In genomic region chr13:29937379-29937778, GRCh38 we compare ENCODE assay signal across 14 cellular contexts.
A peak's percentile ranks its signal among the peaks of the same experiment; 100 is the strongest.
DNase-seq lines count a peak whose midpoint lies in the region; ATAC-seq and TF ChIP-seq lines count a peak whose summit lies in the region.
"Had no signal": no experiment of that assay in that cellular context is flagged by ENCODE, and none has a peak within 500 bp of the region (broad histone marks: within the 10 kb centered on the region; RNA-seq: fewer than 3 reads in every experiment).

No MANE protein-coding gene starts in this region.

- intact Hi-C loops in activated CD8-positive, alpha-beta T cell treated with anti-CD3 and anti-CD28 coated beads for 36 hours (cut with micrococcal nuclease) = loop anchor here (5.0 to 10.0 kb wide), 3 partner anchors 90 to 177 kb away; no protein-coding TSS in a partner anchor
- intact Hi-C loops in CD8-positive, alpha-beta T cell (cut with DNase I, micrococcal nuclease) = loop anchor here (5.0 kb wide), 3 partner anchors 35 to 165 kb away; partner anchors contain the start of gene UBL3 (in 1 of the 2)

- peaks cover 0 to 9% (median 0%) of the 10 kb centered on the region in 11 experiments; a peak in 2 of 22 replicates for H4K20me1 ChIP-seq in BLaER1 treated with 17β-estradiol and CSF1 and Interleukin-3, amounts not matched to agents 10 nM and 100 nM

- TF ChIP-seq CTCF in activated CD8-positive, alpha-beta T cell treated with anti-CD3 and anti-CD28 coated beads for 36 hours (IDR thresholded peaks at IDR 0.05) = no peak
- TF ChIP-seq CTCF in CD8-positive, alpha-beta T cell (IDR thresholded peaks at IDR 0.05) = no peak

- H3K4me3 ChIP-seq in BLaER1 treated with 17β-estradiol and CSF1 and Interleukin-3, amounts not matched to agents 10 nM and 100 nM = no peak overlapping the region
- no peak overlapping the region for H3K4me3 ChIP-seq in CD8-positive, alpha-beta T cell (ENCODE audit: low read depth, low read length)

- peaks cover 16 to 43% (median 31%) of the 10 kb centered on the region in 10 experiments for H3K4me1 ChIP-seq in BLaER1 treated with 17β-estradiol and CSF1 and Interleukin-3, amounts not matched to agents 10 nM and 100 nM
- peaks cover 44% of the 10 kb centered on the region for H3K4me1 ChIP-seq in CD8-positive, alpha-beta T cell (ENCODE audit: insufficient read depth, low read length)

- peak overlapping the region; percentile 95 for H3K27ac Mint-ChIP-seq in activated CD8-positive, alpha-beta T cell treated with anti-CD3 and anti-CD28 coated beads, Interleukin-2, amount 10 ng/mL, durations not matched to agents 7 days and 5 days
- no peak overlapping the region for H3K27ac Mint-ChIP-seq in activated CD8-positive, alpha-beta T cell treated with anti-CD3 and anti-CD28 coated beads for 36 hours
- peak overlapping the region; percentile 96 for H3K27ac Mint-ChIP-seq in CD8-positive, alpha-beta T cell
- H3K27ac Mint-ChIP-seq in effector memory CD8-positive, alpha-beta T cell = peak overlapping the region; percentile 74 to 75

- H3K9ac ChIP-seq in BLaER1 treated with 17β-estradiol and CSF1 and Interleukin-3, amounts not matched to agents 10 nM and 100 nM = no peak overlapping the region

- H3K4me3 Mint-ChIP-seq in activated CD8-positive, alpha-beta T cell treated with anti-CD3 and anti-CD28 coated beads, Interleukin-2, amount 10 ng/mL, durations not matched to agents 7 days and 5 days = peak overlapping the region; percentile 83
- no peak overlapping the region for H3K4me3 Mint-ChIP-seq in activated CD8-positive, alpha-beta T cell treated with anti-CD3 and anti-CD28 coated beads for 36 hours
- H3K4me3 Mint-ChIP-seq in CD8-positive, alpha-beta T cell = peak overlapping the region; percentile 86
- peak overlapping the region; percentile 95 to 97 for H3K4me3 Mint-ChIP-seq in effector memory CD8-positive, alpha-beta T cell

- POLR2A ChIA-PET in activated CD8-positive, alpha-beta T cell treated with anti-CD3 and anti-CD28 coated beads, Interleukin-2, amount 10 ng/mL, durations not matched to agents 7 days and 5 days (lab: Charles Lee) = interaction anchor here (2.3 to 4.1 kb wide), 2 partner anchors 17 to 88 kb away, joined by 20 to 24 read pairs; partner anchors contain the start of gene UBL3
- POLR2A ChIA-PET in activated CD8-positive, alpha-beta T cell treated with anti-CD3 and anti-CD28 coated beads for 36 hours (lab: Charles Lee) = interaction anchor here (0.8 to 1.9 kb wide), 2 partner anchors 17 to 87 kb away, joined by 4 to 5 read pairs; partner anchors contain the start of gene UBL3
- POLR2A ChIA-PET in CD8-positive, alpha-beta T cell (lab: Charles Lee) = interaction anchor here (0.6 to 3.6 kb wide), 5 partner anchors 13 to 405 kb away, joined by 3 to 44 read pairs (median 9); partner anchors contain the start of gene UBL3

- ATAC-seq in activated CD8-positive, alpha-beta T cell treated with anti-CD3 and anti-CD28 coated beads, Interleukin-2, amount 10 ng/mL, durations not matched to agents 7 days and 5 days = no peak
- no peak for ATAC-seq in activated CD8-positive, alpha-beta T cell treated with anti-CD3 and anti-CD28 coated beads for 36 hours
- no peak for ATAC-seq in CD8-positive, alpha-beta T cell
- no peak for ATAC-seq in effector memory CD8-positive, alpha-beta T cell (replicated peaks)
- ATAC-seq: PC-3 had no signal

- H3K4me1 Mint-ChIP-seq in activated CD8-positive, alpha-beta T cell treated with anti-CD3 and anti-CD28 coated beads, Interleukin-2, amount 10 ng/mL, durations not matched to agents 7 days and 5 days (ENCODE audit: low read depth) = peaks cover 44% of the 10 kb centered on the region
- peaks cover 40% of the 10 kb centered on the region for H3K4me1 Mint-ChIP-seq in activated CD8-positive, alpha-beta T cell treated with anti-CD3 and anti-CD28 coated beads for 36 hours (ENCODE audit: low read depth)
- peaks cover 50% of the 10 kb centered on the region for H3K4me1 Mint-ChIP-seq in CD8-positive, alpha-beta T cell (ENCODE audit: low read depth)
- peaks cover 36 to 55% of the 10 kb centered on the region in 2 donors for H3K4me1 Mint-ChIP-seq in effector memory CD8-positive, alpha-beta T cell (ENCODE audit: low read depth in 2 of 2)

- H3K36me3 Mint-ChIP-seq in activated CD8-positive, alpha-beta T cell treated with anti-CD3 and anti-CD28 coated beads, Interleukin-2, amount 10 ng/mL, durations not matched to agents 7 days and 5 days (ENCODE audit: low read depth) = no peaks in the 10 kb centered on the region
- no peaks in the 10 kb centered on the region for H3K36me3 Mint-ChIP-seq in activated CD8-positive, alpha-beta T cell treated with anti-CD3 and anti-CD28 coated beads for 36 hours (ENCODE audit: low read depth)
- H3K36me3 Mint-ChIP-seq in CD8-positive, alpha-beta T cell = no peaks in the 10 kb centered on the region
- H3K36me3 Mint-ChIP-seq in effector memory CD8-positive, alpha-beta T cell (ENCODE audit: insufficient read depth) = peaks cover 4% of the 10 kb centered on the region

- no peaks in the 10 kb centered on the region for H3K27me3 ChIP-seq in BLaER1 treated with 17β-estradiol and CSF1 and Interleukin-3, amounts not matched to agents 10 nM and 100 nM
- H3K27me3 ChIP-seq in CD8-positive, alpha-beta T cell (ENCODE audit: insufficient read depth, low read length) = no peaks in the 10 kb centered on the region

- H3K27ac ChIP-seq in BLaER1 treated with 17β-estradiol and CSF1 and Interleukin-3, amounts not matched to agents 10 nM and 100 nM = no peak overlapping the region
- H3K27ac ChIP-seq in CD8-positive, alpha-beta T cell (ENCODE audit: low read depth, low read length) = no peak overlapping the region
- H3K27ac ChIP-seq: RWPE1 had no signal

- DNase-seq in activated CD8-positive, alpha-beta T cell treated with anti-CD3 and anti-CD28 coated beads, Interleukin-2, amount 10 ng/mL, durations not matched to agents 7 days and 5 days = no peak
- no peak for DNase-seq in activated CD8-positive, alpha-beta T cell treated with anti-CD3 and anti-CD28 coated beads for 36 hours
- no peak for DNase-seq in CD8-positive, alpha-beta T cell
- no peak for DNase-seq in effector memory CD8-positive, alpha-beta T cell
- DNase-seq in dermis blood vessel endothelial cell = no peak
- no peak for DNase-seq in NCI-H146 (lab: John Stamatoyannopoulos, UW)
- DNase-seq: GF-D8, KG1, NCI-H1417 treated with DMSO at 0.1 percent for 48 hours, NCI-H2029, NCI-H774, PC-3 had no signal

- no peaks in the 10 kb centered on the region for H3K9me3 Mint-ChIP-seq in activated CD8-positive, alpha-beta T cell treated with anti-CD3 and anti-CD28 coated beads, Interleukin-2, amount 10 ng/mL, durations not matched to agents 7 days and 5 days (ENCODE audit: insufficient read depth)
- no peaks in the 10 kb centered on the region for H3K9me3 Mint-ChIP-seq in activated CD8-positive, alpha-beta T cell treated with anti-CD3 and anti-CD28 coated beads for 36 hours
- no peaks in the 10 kb centered on the region for H3K9me3 Mint-ChIP-seq in CD8-positive, alpha-beta T cell
- H3K9me3 Mint-ChIP-seq in effector memory CD8-positive, alpha-beta T cell = no peaks in the 10 kb centered on the region

- CTCF ChIA-PET in activated CD8-positive, alpha-beta T cell treated with anti-CD3 and anti-CD28 coated beads, Interleukin-2, amount 10 ng/mL, durations not matched to agents 7 days and 5 days (lab: Charles Lee) = interaction anchor here (0.8 to 9.7 kb wide), 15 partner anchors 8 to 185 kb away, joined by 3 to 143 read pairs (median 4); partner anchors contain the start of gene UBL3
- CTCF ChIA-PET in activated CD8-positive, alpha-beta T cell treated with anti-CD3 and anti-CD28 coated beads for 36 hours (lab: Charles Lee) = interaction anchor here (1.1 to 7.4 kb wide), 5 partner anchors 14 to 177 kb away, joined by 3 to 69 read pairs (median 8); partner anchors contain the start of gene UBL3
- CTCF ChIA-PET in CD8-positive, alpha-beta T cell (lab: Charles Lee) = interaction anchor here (1.0 to 8.9 kb wide), 13 partner anchors 13 to 221 kb away, joined by 3 to 132 read pairs (median 5); no protein-coding TSS in a partner anchor

- H3K36me3 ChIP-seq in BLaER1 treated with 17β-estradiol and CSF1 and Interleukin-3, amounts not matched to agents 10 nM and 100 nM = no peaks in the 10 kb centered on the region
- H3K36me3 ChIP-seq in CD8-positive, alpha-beta T cell (ENCODE audit: insufficient read depth, low read length) = no peaks in the 10 kb centered on the region

- H3K27me3 Mint-ChIP-seq in activated CD8-positive, alpha-beta T cell treated with anti-CD3 and anti-CD28 coated beads, Interleukin-2, amount 10 ng/mL, durations not matched to agents 7 days and 5 days (ENCODE audit: low read depth) = peaks cover 2% of the 10 kb centered on the region
- no peaks in the 10 kb centered on the region for H3K27me3 Mint-ChIP-seq in activated CD8-positive, alpha-beta T cell treated with anti-CD3 and anti-CD28 coated beads for 36 hours
- H3K27me3 Mint-ChIP-seq in CD8-positive, alpha-beta T cell (ENCODE audit: low read depth) = no peaks in the 10 kb centered on the region
- no peaks in the 10 kb centered on the region for H3K27me3 Mint-ChIP-seq in effector memory CD8-positive, alpha-beta T cell

- H3K9me3 ChIP-seq in BLaER1 treated with 17β-estradiol and CSF1 and Interleukin-3, amounts not matched to agents 10 nM and 100 nM (replicated peaks in 1 of 11) = peaks cover 0 to under 1% (median 0%) of the 10 kb centered on the region in 11 experiments; a peak in 4 of 22 replicates
- no peaks in the 10 kb centered on the region for H3K9me3 ChIP-seq in CD8-positive, alpha-beta T cell (ENCODE audit: low read length)

- H3K4me2 ChIP-seq in BLaER1 treated with 17β-estradiol and CSF1 and Interleukin-3, amounts not matched to agents 10 nM and 100 nM = peak overlapping the region in 8 of 11 experiments; percentile 67 to 87 (median 80); a peak in 16 of 22 replicates
